In genomic region chr1:162250004-162250730, GRCh38 we compare ENCODE assay signal across 17 cellular contexts.
"Had no signal": no experiment of that assay in that cellular context is flagged by ENCODE, and none has a peak within 500 bp of the region (broad histone marks: within the 10 kb centered on the region; RNA-seq: fewer than 3 reads in every experiment).

No MANE protein-coding gene starts in this region.

- H3K27me3 Mint-ChIP-seq: dendritic cell treated with granulocyte-macrophage colony-stimulating factor and Interleukin-4, amounts not matched to agents 40 ng/mL and 50 ng/mL, for 4 days had no signal

- H3K36me3 Mint-ChIP-seq: activated naive CD8-positive, alpha-beta T cell treated with anti-CD3 and anti-CD28 coated beads for 36 hours; natural killer cell; T-cell had no signal

- ATAC-seq: effector memory CD8-positive, alpha-beta T cell; left lung; natural killer cell; T-cell; upper lobe of right lung had no signal

- H3K9me3 Mint-ChIP-seq: activated naive CD8-positive, alpha-beta T cell treated with anti-CD3 and anti-CD28 coated beads for 36 hours; activated T-helper 1 cell treated with anti-CD3 and anti-CD28 coated beads, Interleukin-12 subunit alpha, Interleukin-12 subunit beta, Interleukin-2, Interleukin-4 antibody, amounts not matched to agents 30 ng/mL and 10 ng/mL and 1 ng/mL, durations not matched to agents 14 hours and 24 hours and 36 hours; dendritic cell treated with granulocyte-macrophage colony-stimulating factor and Interleukin-4, amounts not matched to agents 40 ng/mL and 50 ng/mL, for 4 days; effector memory CD8-positive, alpha-beta T cell; natural killer cell; T-cell had no signal

- H3K9me3 ChIP-seq: left lung, sigmoid colon, stomach, thoracic aorta, upper lobe of right lung had no signal

- H3K4me3 Mint-ChIP-seq: activated naive CD8-positive, alpha-beta T cell treated with anti-CD3 and anti-CD28 coated beads for 36 hours; activated T-helper 1 cell treated with anti-CD3 and anti-CD28 coated beads, Interleukin-12 subunit alpha, Interleukin-12 subunit beta, Interleukin-2, Interleukin-4 antibody, amounts not matched to agents 30 ng/mL and 10 ng/mL and 1 ng/mL, durations not matched to agents 14 hours and 24 hours and 36 hours; dendritic cell treated with granulocyte-macrophage colony-stimulating factor and Interleukin-4, amounts not matched to agents 40 ng/mL and 50 ng/mL, for 4 days; effector memory CD8-positive, alpha-beta T cell; natural killer cell; T-cell had no signal

- H3K4me1 ChIP-seq: upper lobe of right lung had no signal

- H3K27ac Mint-ChIP-seq: activated naive CD8-positive, alpha-beta T cell treated with anti-CD3 and anti-CD28 coated beads for 36 hours; activated T-helper 1 cell treated with anti-CD3 and anti-CD28 coated beads, Interleukin-12 subunit alpha, Interleukin-12 subunit beta, Interleukin-2, Interleukin-4 antibody, amounts not matched to agents 30 ng/mL and 10 ng/mL and 1 ng/mL, durations not matched to agents 14 hours and 24 hours and 36 hours; dendritic cell treated with granulocyte-macrophage colony-stimulating factor and Interleukin-4, amounts not matched to agents 40 ng/mL and 50 ng/mL, for 4 days; effector memory CD8-positive, alpha-beta T cell; natural killer cell; T-cell had no signal

- DNase-seq: activated CD4-positive, CD25-positive, alpha-beta regulatory T cell treated with anti-CD3 and anti-CD28 coated beads, Interleukin-2, amount 50 U/mL, for 72 hours; activated naive CD8-positive, alpha-beta T cell treated with anti-CD3 and anti-CD28 coated beads for 36 hours; effector memory CD8-positive, alpha-beta T cell; head of caudate nucleus; kidney; left lung; natural killer cell; sigmoid colon; stimulated activated CD4-positive, alpha-beta T cell treated with anti-CD3 and anti-CD28 coated beads, Interleukin-1b, Interleukin-23, amount 100 ng/mL, for 48 hours; stomach; T-cell; T-helper 9 cell; upper lobe of right lung had no signal

- H3K27me3 ChIP-seq: left lung, sigmoid colon, stomach, upper lobe of right lung had no signal

- H3K4me3 ChIP-seq: left lung, sigmoid colon, stomach, thoracic aorta, upper lobe of right lung had no signal

- H3K4me1 Mint-ChIP-seq: activated naive CD8-positive, alpha-beta T cell treated with anti-CD3 and anti-CD28 coated beads for 36 hours; natural killer cell; T-cell had no signal

- H3K36me3 ChIP-seq: left lung, sigmoid colon, stomach, thoracic aorta, upper lobe of right lung had no signal

- H3K27ac ChIP-seq: epithelial cell of prostate, left lung, sigmoid colon, stomach, thoracic aorta, upper lobe of right lung had no signal
